ENCODE assay signal across 8 cellular contexts in genomic region chr4:75289843-75290616, GRCh38.
A peak's percentile ranks its signal among the peaks of the same experiment; 100 is the strongest.
DNase-seq lines count a peak whose midpoint lies in the region; ATAC-seq and TF ChIP-seq lines count a peak whose summit lies in the region.

No MANE protein-coding gene starts in this region.

- peak overlapping the region; percentile 54 for H3K27ac ChIP-seq in epithelial cell of prostate

- H3K4me3 ChIP-seq in retinal pigment epithelial cell (ENCODE audit: low read length): no peak overlapping the region

- TF ChIP-seq CTCF in retinal pigment epithelial cell (conservative IDR thresholded peaks at IDR 0.05; ENCODE audit: low read depth, low read length): peak; percentile 69

- peak; percentile 46 for DNase-seq in D341Med (ENCODE audit: low spot score)
- DNase-seq in H4 (ENCODE audit: low spot score): peak; percentile 66
- peak; percentile 55 for DNase-seq in NCI-H345 (lab: John Stamatoyannopoulos, UW)
- peak; percentile 20 for DNase-seq in epithelial cell of prostate (ENCODE audit: low read depth, low spot score)
- no peak for DNase-seq in retinal pigment epithelial cell (ENCODE audit: low read depth)
- no peak for DNase-seq in posterior cingulate gyrus
- no peak for DNase-seq in epidermal melanocyte (ENCODE audit: insufficient read length, low spot score)

- ATAC-seq in HG03095 (IDR thresholded peaks at IDR 0.05; ENCODE audit: unreplicated experiment): no peak

- intact Hi-C loops in posterior cingulate gyrus (cut with DNase I): loop anchor here (5.0 kb wide), 1 partner anchor 358 kb away; the partner anchor contains the start of gene PARM1

Comparison
In these comparisons a context has a peak if more than half of its experiments do, and no peak if none do; other contexts are left out.
1. DNase-seq: peak in D341Med (single experiment), H4 (single experiment), NCI-H345 (single experiment) and epithelial cell of prostate (single experiment); none in retinal pigment epithelial cell (single experiment), posterior cingulate gyrus (0 of 10) and epidermal melanocyte (single experiment).